8 cellular contexts compared by ENCODE assay signal in the genomic region with DNA sequence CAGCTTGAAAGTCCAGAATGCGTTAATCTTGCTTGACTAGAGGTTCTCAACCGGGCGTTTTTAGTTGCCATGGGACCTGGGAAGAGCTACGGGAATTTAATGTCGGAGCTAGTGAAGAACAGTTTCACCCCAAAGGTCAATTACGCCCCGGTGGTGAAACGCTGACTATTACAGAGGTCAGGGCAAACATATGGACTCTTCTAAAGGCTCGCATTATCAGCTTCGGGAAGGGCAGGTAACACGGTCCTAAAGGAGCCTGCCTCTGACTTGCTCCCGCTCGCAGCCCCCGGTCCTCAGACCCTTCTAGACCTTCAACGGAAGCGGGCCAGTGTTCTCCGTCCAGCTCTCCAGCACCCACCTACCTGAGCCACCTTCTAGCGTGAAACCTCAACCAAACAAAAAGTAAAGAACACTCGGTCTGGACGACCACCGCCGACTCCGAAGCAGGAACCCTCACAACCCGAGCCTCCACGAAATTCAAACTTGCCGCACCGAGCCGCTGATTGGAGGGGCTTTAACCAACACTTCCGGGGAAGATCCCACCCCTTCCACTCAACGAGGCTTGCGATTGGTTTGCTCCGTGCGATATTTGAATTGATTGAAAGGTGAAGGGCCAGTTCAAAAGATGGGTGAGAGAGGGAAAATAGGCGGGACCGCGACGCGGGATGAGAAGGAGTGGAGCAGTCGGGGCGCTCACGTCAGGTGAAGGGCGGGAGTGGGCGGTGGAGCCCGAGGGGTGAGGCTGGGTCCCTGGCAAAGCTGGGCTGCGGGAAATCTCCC. TPM values are rescaled to one million over a fixed set of nuclear protein-coding genes. Genes with fewer than 3 reads are reported as not detected.
A peak's percentile ranks its signal among the peaks of the same experiment; 100 is the strongest.
DNase-seq lines count a peak whose midpoint lies in the region; ATAC-seq and TF ChIP-seq lines count a peak whose summit lies in the region.

A gene with protein sequence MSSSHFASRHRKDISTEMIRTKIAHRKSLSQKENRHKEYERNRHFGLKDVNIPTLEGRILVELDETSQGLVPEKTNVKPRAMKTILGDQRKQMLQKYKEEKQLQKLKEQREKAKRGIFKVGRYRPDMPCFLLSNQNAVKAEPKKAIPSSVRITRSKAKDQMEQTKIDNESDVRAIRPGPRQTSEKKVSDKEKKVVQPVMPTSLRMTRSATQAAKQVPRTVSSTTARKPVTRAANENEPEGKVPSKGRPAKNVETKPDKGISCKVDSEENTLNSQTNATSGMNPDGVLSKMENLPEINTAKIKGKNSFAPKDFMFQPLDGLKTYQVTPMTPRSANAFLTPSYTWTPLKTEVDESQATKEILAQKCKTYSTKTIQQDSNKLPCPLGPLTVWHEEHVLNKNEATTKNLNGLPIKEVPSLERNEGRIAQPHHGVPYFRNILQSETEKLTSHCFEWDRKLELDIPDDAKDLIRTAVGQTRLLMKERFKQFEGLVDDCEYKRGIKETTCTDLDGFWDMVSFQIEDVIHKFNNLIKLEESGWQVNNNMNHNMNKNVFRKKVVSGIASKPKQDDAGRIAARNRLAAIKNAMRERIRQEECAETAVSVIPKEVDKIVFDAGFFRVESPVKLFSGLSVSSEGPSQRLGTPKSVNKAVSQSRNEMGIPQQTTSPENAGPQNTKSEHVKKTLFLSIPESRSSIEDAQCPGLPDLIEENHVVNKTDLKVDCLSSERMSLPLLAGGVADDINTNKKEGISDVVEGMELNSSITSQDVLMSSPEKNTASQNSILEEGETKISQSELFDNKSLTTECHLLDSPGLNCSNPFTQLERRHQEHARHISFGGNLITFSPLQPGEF (minus strand): TSS at position 485 of the 780 bp plus-strand sequence. CDS start 2,406 bp downstream, outside the sequence.

- WGBS in spleen, 5 donors: 0 to 1% (median 0%) methylated on average over 44 to 45 of the region's 45 CpGs

- H3K4me3 Mint-ChIP-seq in activated B cell treated with CpG ODN at 0.5 μM for 24 hours: peak within 1 kb of the TSS; percentile 84

- H3K27me3 Mint-ChIP-seq in activated B cell treated with CpG ODN at 0.5 μM for 24 hours: no peaks in the 10 kb centered on the region

- CTCF ChIA-PET in activated B cell treated with CpG ODN at 0.5 μM for 24 hours (lab: Charles Lee): no interaction called here

- H3K4me1 ChIP-seq in spleen: peaks cover 3 to 33% (median 10%) of the 10 kb centered on the region in 6 donors

- H3K36me3 ChIP-seq in spleen: no peaks in the 10 kb centered on the region

- TF ChIP-seq CTCF in AG10803 (conservative IDR thresholded peaks at IDR 0.05; ENCODE audit: low read length) (no peak), activated B cell treated with CpG ODN at 0.5 μM for 24 hours (IDR thresholded peaks at IDR 0.05) (no peak), spleen (IDR thresholded peaks at IDR 0.05 in 8 of 11, conservative IDR thresholded peaks at IDR 0.05 in 3 of 11) (no peak)

- intact Hi-C loops in activated B cell treated with CpG ODN at 0.5 μM for 24 hours (cut with micrococcal nuclease): loop anchor here (1.0 to 2.0 kb wide), 3 partner anchors 62 to 289 kb away; a partner anchor contains a TSS
- intact Hi-C loops in spleen (cut with DNase I; ENCODE audit: low total_unique reads): no loop called here

- H3K27ac ChIP-seq in spleen: peak within 1 kb of the TSS in 6 of 8 donors; percentile 45 to 71 (median 59)

- DNase-seq in AG10803 (ENCODE audit: low read depth) (peak; percentile 92), NCI-H345 treated with DMSO at 0.1 percent for 48 hours (lab: John Stamatoyannopoulos, UW; ENCODE audit: unreplicated experiment) (peak; percentile 96), activated B cell treated with CpG ODN at 0.5 μM for 24 hours (peak; percentile 68), inferior parietal cortex (ENCODE audit: extremely low spot score) (peak; percentile 96), spleen (peak; percentile 95)
- peak; percentile 91 for DNase-seq in central memory CD4-positive, alpha-beta T cell

- H3K27me3 ChIP-seq in spleen (replicated peaks in 1 of 7): no peaks in the 10 kb centered on the region

- H3K9me3 ChIP-seq in spleen: no peaks in the 10 kb centered on the region

- H3K9me3 Mint-ChIP-seq in activated B cell treated with CpG ODN at 0.5 μM for 24 hours: no peaks in the 10 kb centered on the region

- TF ChIP-seq POLR2A in spleen (IDR thresholded peaks at IDR 0.05): no peak

- ATAC-seq in GM19035 (IDR thresholded peaks at IDR 0.05; ENCODE audit: unreplicated experiment) (peak; percentile 98), HG03342 (IDR thresholded peaks at IDR 0.05; ENCODE audit: unreplicated experiment) (peak; percentile 96), activated B cell treated with CpG ODN at 0.5 μM for 24 hours (ENCODE audit: low read depth) (peak; percentile 99)

- peaks cover 13% of the 10 kb centered on the region for H3K4me1 Mint-ChIP-seq in activated B cell treated with CpG ODN at 0.5 μM for 24 hours

- no peaks in the 10 kb centered on the region for H3K36me3 Mint-ChIP-seq in activated B cell treated with CpG ODN at 0.5 μM for 24 hours (ENCODE audit: low read depth)

- POLR2A ChIA-PET in activated B cell treated with CpG ODN at 0.5 μM for 24 hours (lab: Charles Lee): interaction anchor here (0.6 kb wide), 2 partner anchors 43 to 294 kb away, joined by 3 to 4 read pairs; no protein-coding TSS in a partner anchor

- H3K27ac Mint-ChIP-seq in activated B cell treated with CpG ODN at 0.5 μM for 24 hours: peak within 1 kb of the TSS; percentile 46

- peak within 1 kb of the TSS; percentile 91 for H3K4me3 ChIP-seq in AG10803 (ENCODE audit: low read length)
- peak within 1 kb of the TSS; percentile 44 to 75 (median 57) for H3K4me3 ChIP-seq in spleen

RNA-seq across cellular contexts. Expression of the gene that starts here (rescaled TPM):
- total RNA-seq in activated B cell treated with CpG ODN at 0.5 μM for 24 hours (0.66 and 0.73 TPM in 2 replicates), spleen (1 to 10 TPM; 1.6 to 8.1 (median 4.3) TPM)
- polyA plus RNA-seq in spleen: 1 to 10 TPM in 2 of 3 donors, under 1 TPM in 1; 0.50 to 3.4 (median 1.6) TPM

Comparison
In these comparisons a context has a peak if more than half of its experiments do, and no peak if none do; other contexts are left out.
1. Peak in every context shown above with its lines: DNase-seq, ATAC-seq, H3K4me3 ChIP-seq and H3K27ac ChIP-seq.
2. Peak in DNase-seq and ATAC-seq in activated B cell treated with CpG ODN at 0.5 μM for 24 hours; RNA of the gene not detected or under 1 TPM.